23 cellular contexts compared by ENCODE assay signal in genomic region chr6:74936886-74937285, GRCh38.
DNase-seq lines count a peak whose midpoint lies in the region; ATAC-seq and TF ChIP-seq lines count a peak whose summit lies in the region.
"Had no signal": no experiment of that assay in that cellular context is flagged by ENCODE, and none has a peak within 500 bp of the region (broad histone marks: within the 10 kb centered on the region; RNA-seq: fewer than 3 reads in every experiment).

No MANE protein-coding gene starts in this region.

- TF ChIP-seq CTCF in GM23338 (conservative IDR thresholded peaks at IDR 0.05; ENCODE audit: low read depth in 2 of 2) (no peak), foreskin keratinocyte (conservative IDR thresholded peaks at IDR 0.05) (no peak), coronary artery (IDR thresholded peaks at IDR 0.05) (no peak)

- no peak overlapping the region for H3K4me3 Mint-ChIP-seq in GM23338
- H3K4me3 Mint-ChIP-seq in T-cell: no peak overlapping the region
- H3K4me3 Mint-ChIP-seq: CD8-positive, alpha-beta T cell; natural killer cell; stimulated activated naive B cell treated with anti-CD40 and anti-IgM and Interleukin-4, amounts not matched to agents 10 μg/mL and 1 μg/mL and 100 μg/mL, for 72 hours had no signal

- H3K27ac Mint-ChIP-seq in GM23338 (0 out of 2 replicates have a peak overlapping the region, but pooled peaks have one; percentile 2), T-cell (no peak overlapping the region)
- H3K27ac Mint-ChIP-seq: CD8-positive, alpha-beta T cell; natural killer cell; stimulated activated naive B cell treated with anti-CD40 and anti-IgM and Interleukin-4, amounts not matched to agents 10 μg/mL and 1 μg/mL and 100 μg/mL, for 72 hours had no signal

- H3F3A ChIP-seq in GM23338 (replicated peaks; ENCODE audit: low read depth): no peaks in the 10 kb centered on the region

- CTCF ChIA-PET in T-cell (lab: Charles Lee): no interaction called here

- H3K36me3 Mint-ChIP-seq in GM23338 (ENCODE audit: low read depth) (no peaks in the 10 kb centered on the region), T-cell (no peaks in the 10 kb centered on the region)
- H3K36me3 Mint-ChIP-seq: CD8-positive, alpha-beta T cell; natural killer cell; stimulated activated naive B cell treated with anti-CD40 and anti-IgM and Interleukin-4, amounts not matched to agents 10 μg/mL and 1 μg/mL and 100 μg/mL, for 72 hours had no signal

- ATAC-seq in GM23338: no peak
- ATAC-seq in foreskin keratinocyte: peak; percentile 35
- ATAC-seq in sciatic nerve: no peak
- no peak for ATAC-seq in T-cell (replicated peaks in 1 of 4)
- ATAC-seq: CD8-positive, alpha-beta T cell; natural killer cell; stimulated activated naive B cell treated with anti-CD40 and anti-IgM and Interleukin-4, amounts not matched to agents 10 μg/mL and 1 μg/mL and 100 μg/mL, for 72 hours had no signal

- H3K36me3 ChIP-seq in GM23338 (ENCODE audit: insufficient read depth): no peaks in the 10 kb centered on the region
- H3K36me3 ChIP-seq: ascending aorta, HAP-1, thoracic aorta had no signal

- no peak overlapping the region for H2AFZ ChIP-seq in GM23338
- H2AFZ ChIP-seq: parathyroid adenoma had no signal

- H3K4me3 ChIP-seq in GM23338 (no peak overlapping the region), coronary artery (no peak overlapping the region)
- H3K4me3 ChIP-seq: ascending aorta, HAP-1, thoracic aorta had no signal

- peaks cover 3% of the 10 kb centered on the region; the same call in 1 of the 2 replicates for H3K9me2 ChIP-seq in GM23338 (ENCODE audit: insufficient read depth)

- intact Hi-C loops in sciatic nerve (cut with DNase I): no loop called here

- peaks cover 7% of the 10 kb centered on the region; the same call in 1 of the 2 replicates for H3K4me1 ChIP-seq in GM23338 (ENCODE audit: insufficient read depth)
- H3K4me1 ChIP-seq in foreskin keratinocyte: peaks cover 4% of the 10 kb centered on the region
- H3K4me1 ChIP-seq: HAP-1, parathyroid adenoma had no signal

- H3K27ac ChIP-seq in GM23338 (ENCODE audit: low read depth) (no peak overlapping the region), foreskin keratinocyte (no peak overlapping the region), coronary artery (no peak overlapping the region)
- H3K27ac ChIP-seq: parathyroid adenoma had no signal

- H3K79me2 ChIP-seq in GM23338 (replicated peaks; ENCODE audit: insufficient read depth): no peaks in the 10 kb centered on the region
- H3K79me2 ChIP-seq: parathyroid adenoma had no signal

- POLR2A ChIA-PET in T-cell (lab: Charles Lee): no interaction called here

- no peaks in the 10 kb centered on the region for H3K27me3 ChIP-seq in GM23338 (ENCODE audit: insufficient read depth)
- H3K27me3 ChIP-seq in foreskin keratinocyte: no peaks in the 10 kb centered on the region
- H3K27me3 ChIP-seq: ascending aorta had no signal

- H3K27me3 Mint-ChIP-seq in GM23338 (ENCODE audit: insufficient read depth, low read depth, poor library complexity): no peaks in the 10 kb centered on the region
- H3K27me3 Mint-ChIP-seq in T-cell: no peaks in the 10 kb centered on the region
- H3K27me3 Mint-ChIP-seq: stimulated activated naive B cell treated with anti-CD40 and anti-IgM and Interleukin-4, amounts not matched to agents 10 μg/mL and 1 μg/mL and 100 μg/mL, for 72 hours had no signal

- no peak overlapping the region for H3K4me2 ChIP-seq in GM23338

- H3K4me1 Mint-ChIP-seq in GM23338: peaks cover 6% of the 10 kb centered on the region; the same call in 2 of the 3 replicates
- H3K4me1 Mint-ChIP-seq in T-cell: no peaks in the 10 kb centered on the region
- H3K4me1 Mint-ChIP-seq: natural killer cell; stimulated activated naive B cell treated with anti-CD40 and anti-IgM and Interleukin-4, amounts not matched to agents 10 μg/mL and 1 μg/mL and 100 μg/mL, for 72 hours had no signal

- H3K9me3 Mint-ChIP-seq in GM23338: no peaks in the 10 kb centered on the region
- H3K9me3 Mint-ChIP-seq in T-cell: peaks cover 0 to 12% (median 1%) of the 10 kb centered on the region in 3 donors
- H3K9me3 Mint-ChIP-seq: stimulated activated naive B cell treated with anti-CD40 and anti-IgM and Interleukin-4, amounts not matched to agents 10 μg/mL and 1 μg/mL and 100 μg/mL, for 72 hours had no signal

- no peaks in the 10 kb centered on the region for H4K20me1 ChIP-seq in GM23338 (replicated peaks; ENCODE audit: insufficient read depth)

- DNase-seq in AG08396 (ENCODE audit: low spot score): peak; percentile 14
- no peak for DNase-seq in GM23338 (ENCODE audit: low spot score)
- peak; percentile 15 for DNase-seq in amniotic epithelial cell (ENCODE audit: low read depth)
- peak; percentile 16 to 55 for DNase-seq in foreskin keratinocyte
- DNase-seq in sciatic nerve (ENCODE audit: low spot score): no peak
- no peak for DNase-seq in stimulated activated naive CD4-positive, alpha-beta T cell treated with Interleukin-2 at 50 U/mL for 16 hours (lab: John Stamatoyannopoulos, UW)
- no peak for DNase-seq in coronary artery (ENCODE audit: low spot score)
- DNase-seq in T-cell: no peak
- DNase-seq: activated naive CD4-positive, alpha-beta T cell treated with anti-CD3 and anti-CD28 coated beads, Interleukin-2, amount 50 U/mL, for 16 hours; CD8-positive, alpha-beta T cell; hypothalamus; mesenchymal stem cell; natural killer cell; NCI-H146; NCI-H2171; NCI-H526 treated with DMSO at 0.1 percent for 48 hours; Right ventricle myocardium superior; stimulated activated CD4-positive, alpha-beta T cell treated with anti-CD3 and anti-CD28 coated beads, Interleukin-1b, Interleukin-23, amount 100 ng/mL, for 48 hours; stimulated activated naive B cell treated with anti-CD40 and anti-IgM and Interleukin-4, amounts not matched to agents 10 μg/mL and 1 μg/mL and 100 μg/mL, for 72 hours had no signal

TF ChIP-seq in GM23338, 12 proteins besides CTCF, POLR2A, EP300 and RAD21 (continues in another document):
- TF ChIP-seq EZH2 (IDR thresholded peaks at IDR 0.05; ENCODE audit: low read depth, unreplicated experiment) (no peak), POLR2AphosphoS5 (IDR thresholded peaks at IDR 0.05; ENCODE audit: low read depth) (no peak), EZH2phosphoT487 (IDR thresholded peaks at IDR 0.05; ENCODE audit: unreplicated experiment) (no peak), STAT1 (IDR thresholded peaks at IDR 0.05; ENCODE audit: unreplicated experiment) (no peak), ZNF114 (CRISPR knock-in tag; IDR thresholded peaks at IDR 0.05) (no peak), CREB1 (CRISPR knock-in tag; IDR thresholded peaks at IDR 0.05; ENCODE audit: low read depth) (no peak), NANOG (IDR thresholded peaks at IDR 0.05; ENCODE audit: borderline replicate concordance) (no peak)
- TF ChIP-seq, protein P1, sequence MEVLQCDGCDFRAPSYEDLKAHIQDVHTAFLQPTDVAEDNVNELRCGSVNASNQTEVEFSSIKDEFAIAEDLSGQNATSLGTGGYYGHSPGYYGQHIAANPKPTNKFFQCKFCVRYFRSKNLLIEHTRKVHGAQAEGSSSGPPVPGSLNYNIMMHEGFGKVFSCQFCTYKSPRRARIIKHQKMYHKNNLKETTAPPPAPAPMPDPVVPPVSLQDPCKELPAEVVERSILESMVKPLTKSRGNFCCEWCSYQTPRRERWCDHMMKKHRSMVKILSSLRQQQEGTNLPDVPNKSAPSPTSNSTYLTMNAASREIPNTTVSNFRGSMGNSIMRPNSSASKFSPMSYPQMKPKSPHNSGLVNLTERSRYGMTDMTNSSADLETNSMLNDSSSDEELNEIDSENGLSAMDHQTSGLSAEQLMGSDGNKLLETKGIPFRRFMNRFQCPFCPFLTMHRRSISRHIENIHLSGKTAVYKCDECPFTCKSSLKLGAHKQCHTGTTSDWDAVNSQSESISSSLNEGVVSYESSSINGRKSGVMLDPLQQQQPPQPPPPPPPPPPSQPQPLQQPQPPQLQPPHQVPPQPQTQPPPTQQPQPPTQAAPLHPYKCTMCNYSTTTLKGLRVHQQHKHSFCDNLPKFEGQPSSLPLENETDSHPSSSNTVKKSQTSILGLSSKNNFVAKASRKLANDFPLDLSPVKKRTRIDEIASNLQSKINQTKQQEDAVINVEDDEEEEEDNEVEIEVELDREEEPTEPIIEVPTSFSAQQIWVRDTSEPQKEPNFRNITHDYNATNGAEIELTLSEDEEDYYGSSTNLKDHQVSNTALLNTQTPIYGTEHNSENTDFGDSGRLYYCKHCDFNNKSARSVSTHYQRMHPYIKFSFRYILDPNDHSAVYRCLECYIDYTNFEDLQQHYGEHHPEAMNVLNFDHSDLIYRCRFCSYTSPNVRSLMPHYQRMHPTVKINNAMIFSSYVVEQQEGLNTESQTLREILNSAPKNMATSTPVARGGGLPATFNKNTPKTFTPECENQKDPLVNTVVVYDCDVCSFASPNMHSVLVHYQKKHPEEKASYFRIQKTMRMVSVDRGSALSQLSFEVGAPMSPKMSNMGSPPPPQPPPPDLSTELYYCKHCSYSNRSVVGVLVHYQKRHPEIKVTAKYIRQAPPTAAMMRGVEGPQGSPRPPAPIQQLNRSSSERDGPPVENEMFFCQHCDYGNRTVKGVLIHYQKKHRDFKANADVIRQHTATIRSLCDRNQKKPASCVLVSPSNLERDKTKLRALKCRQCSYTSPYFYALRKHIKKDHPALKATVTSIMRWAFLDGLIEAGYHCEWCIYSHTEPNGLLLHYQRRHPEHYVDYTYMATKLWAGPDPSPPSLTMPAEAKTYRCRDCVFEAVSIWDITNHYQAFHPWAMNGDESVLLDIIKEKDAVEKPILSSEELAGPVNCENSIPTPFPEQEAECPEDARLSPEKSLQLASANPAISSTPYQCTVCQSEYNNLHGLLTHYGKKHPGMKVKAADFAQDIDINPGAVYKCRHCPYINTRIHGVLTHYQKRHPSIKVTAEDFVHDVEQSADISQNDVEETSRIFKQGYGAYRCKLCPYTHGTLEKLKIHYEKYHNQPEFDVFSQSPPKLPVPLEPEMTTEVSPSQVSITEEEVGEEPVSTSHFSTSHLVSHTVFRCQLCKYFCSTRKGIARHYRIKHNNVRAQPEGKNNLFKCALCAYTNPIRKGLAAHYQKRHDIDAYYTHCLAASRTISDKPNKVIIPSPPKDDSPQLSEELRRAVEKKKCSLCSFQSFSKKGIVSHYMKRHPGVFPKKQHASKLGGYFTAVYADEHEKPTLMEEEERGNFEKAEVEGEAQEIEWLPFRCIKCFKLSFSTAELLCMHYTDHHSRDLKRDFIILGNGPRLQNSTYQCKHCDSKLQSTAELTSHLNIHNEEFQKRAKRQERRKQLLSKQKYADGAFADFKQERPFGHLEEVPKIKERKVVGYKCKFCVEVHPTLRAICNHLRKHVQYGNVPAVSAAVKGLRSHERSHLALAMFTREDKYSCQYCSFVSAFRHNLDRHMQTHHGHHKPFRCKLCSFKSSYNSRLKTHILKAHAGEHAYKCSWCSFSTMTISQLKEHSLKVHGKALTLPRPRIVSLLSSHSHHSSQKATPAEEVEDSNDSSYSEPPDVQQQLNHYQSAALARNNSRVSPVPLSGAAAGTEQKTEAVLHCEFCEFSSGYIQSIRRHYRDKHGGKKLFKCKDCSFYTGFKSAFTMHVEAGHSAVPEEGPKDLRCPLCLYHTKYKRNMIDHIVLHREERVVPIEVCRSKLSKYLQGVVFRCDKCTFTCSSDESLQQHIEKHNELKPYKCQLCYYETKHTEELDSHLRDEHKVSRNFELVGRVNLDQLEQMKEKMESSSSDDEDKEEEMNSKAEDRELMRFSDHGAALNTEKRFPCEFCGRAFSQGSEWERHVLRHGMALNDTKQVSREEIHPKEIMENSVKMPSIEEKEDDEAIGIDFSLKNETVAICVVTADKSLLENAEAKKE (CRISPR knock-in tag; IDR thresholded peaks at IDR 0.05): no peak

Comparison
In these comparisons a context has a peak if more than half of its experiments do, and no peak if none do; other contexts are left out.
1. DNase-seq: peak in AG08396 (single experiment), amniotic epithelial cell (single experiment) and foreskin keratinocyte (2 of 2); none in GM23338 (single experiment), sciatic nerve (single experiment), stimulated activated naive CD4-positive, alpha-beta T cell treated with Interleukin-2 at 50 U/mL for 16 hours (single experiment), coronary artery (single experiment) and T-cell (0 of 34).